ENCODE assay signal across 1 cellular context in genomic region chr1:36070349-36070748, GRCh38.
A peak's percentile ranks its signal among the peaks of the same experiment; 100 is the strongest.
TF ChIP-seq lines count a peak whose summit lies in the region.

No MANE protein-coding gene starts in this region.

TF ChIP-seq in K562, 482 proteins besides CTCF, POLR2A, EP300 and RAD21:
- TF ChIP-seq PHF8 (IDR thresholded peaks at IDR 0.05; ENCODE audit: borderline replicate concordance, low read length) (no peak), ATF7 (IDR thresholded peaks at IDR 0.05) (0 out of 2 replicates have a peak, but pooled peaks have one; percentile 47), PRDM10 (IDR thresholded peaks at IDR 0.05; ENCODE audit: partially characterized antibody) (peak; percentile 96)
